8 cellular contexts compared by ENCODE assay signal in genomic region chr9:100598641-100599145, GRCh38. TPM values are rescaled to one million over a fixed set of nuclear protein-coding genes. Genes with fewer than 3 reads are reported as not detected.
DNase-seq lines count a peak whose midpoint lies in the region; ATAC-seq and TF ChIP-seq lines count a peak whose summit lies in the region.

No MANE protein-coding gene starts in this region.

- POLR2A ChIA-PET in CD4-positive, alpha-beta T cell (lab: Charles Lee): interaction anchor here (0.6 to 1.2 kb wide), 2 partner anchors 800 to 1317 kb away, joined by 3 read pairs; partner anchors contain the start of genes MRPL50 and ZNF189

- intact Hi-C loops in CD4-positive, alpha-beta T cell (cut with DNase I, micrococcal nuclease): loop anchor here (5.0 to 10.0 kb wide), 9 partner anchors 171 to 1624 kb away; partner anchors contain the start of genes ALG2 (in 1 of the 2), MSANTD3 (in 1 of the 2), SEC61B (in 1 of the 2) and TEX10 (in 1 of the 2)

- CTCF ChIA-PET in CD4-positive, alpha-beta T cell (lab: Charles Lee): no interaction called here
- CTCF ChIA-PET in activated CD8-positive, alpha-beta memory T cell treated with anti-CD3 and anti-CD28 coated beads, Interleukin-2, amount 10 ng/mL, durations not matched to agents 7 days and 5 days (lab: Charles Lee): interaction anchor here (0.8 to 1.4 kb wide), 4 partner anchors 273 to 1460 kb away, joined by 3 read pairs; no protein-coding TSS in a partner anchor

- H3K4me3 Mint-ChIP-seq in CD4-positive, alpha-beta T cell: peak overlapping the region; percentile 81
- peak overlapping the region; percentile 63 for H3K4me3 Mint-ChIP-seq in activated CD8-positive, alpha-beta memory T cell treated with anti-CD3 and anti-CD28 coated beads, Interleukin-2, amount 10 ng/mL, durations not matched to agents 7 days and 5 days
- H3K4me3 Mint-ChIP-seq in endothelial cell (ENCODE audit: unreplicated experiment) (peak overlapping the region; percentile 75), mesothelial cell of epicardium (peak overlapping the region; percentile 71)

- no peaks in the 10 kb centered on the region for H3K9me3 Mint-ChIP-seq in CD4-positive, alpha-beta T cell
- no peaks in the 10 kb centered on the region for H3K9me3 Mint-ChIP-seq in activated CD8-positive, alpha-beta memory T cell treated with anti-CD3 and anti-CD28 coated beads, Interleukin-2, amount 10 ng/mL, durations not matched to agents 7 days and 5 days (ENCODE audit: low read depth)
- H3K9me3 Mint-ChIP-seq in endothelial cell (ENCODE audit: unreplicated experiment): no peaks in the 10 kb centered on the region
- no peaks in the 10 kb centered on the region for H3K9me3 Mint-ChIP-seq in mesothelial cell of epicardium

- TF ChIP-seq CTCF in CD4-positive, alpha-beta T cell (IDR thresholded peaks at IDR 0.05): no peak
- TF ChIP-seq CTCF in endothelial cell (IDR thresholded peaks at IDR 0.05; ENCODE audit: unreplicated experiment) (no peak), mesothelial cell of epicardium (IDR thresholded peaks at IDR 0.05; ENCODE audit: unreplicated experiment) (no peak)

- no peak overlapping the region for H3K27ac ChIP-seq in CD4-positive, alpha-beta T cell (ENCODE audit: low read depth, low read length)

- H3K9me3 ChIP-seq in CD4-positive, alpha-beta T cell (ENCODE audit: control insufficient read depth, low read length): no peaks in the 10 kb centered on the region

- H3K27ac Mint-ChIP-seq in CD4-positive, alpha-beta T cell: peak overlapping the region; percentile 63
- no peak overlapping the region for H3K27ac Mint-ChIP-seq in activated CD8-positive, alpha-beta memory T cell treated with anti-CD3 and anti-CD28 coated beads, Interleukin-2, amount 10 ng/mL, durations not matched to agents 7 days and 5 days
- H3K27ac Mint-ChIP-seq in endothelial cell (ENCODE audit: unreplicated experiment) (peak overlapping the region; percentile 85), mesothelial cell of epicardium (no peak overlapping the region)

- H3K4me1 Mint-ChIP-seq in CD4-positive, alpha-beta T cell (ENCODE audit: low read depth): peaks cover 33% of the 10 kb centered on the region
- peaks cover 20% of the 10 kb centered on the region for H3K4me1 Mint-ChIP-seq in activated CD8-positive, alpha-beta memory T cell treated with anti-CD3 and anti-CD28 coated beads, Interleukin-2, amount 10 ng/mL, durations not matched to agents 7 days and 5 days
- H3K4me1 Mint-ChIP-seq in endothelial cell (ENCODE audit: unreplicated experiment) (peaks cover 20% of the 10 kb centered on the region), mesothelial cell of epicardium (peaks cover 13% of the 10 kb centered on the region)

- H3K27me3 Mint-ChIP-seq in CD4-positive, alpha-beta T cell: no peaks in the 10 kb centered on the region
- H3K27me3 Mint-ChIP-seq in activated CD8-positive, alpha-beta memory T cell treated with anti-CD3 and anti-CD28 coated beads, Interleukin-2, amount 10 ng/mL, durations not matched to agents 7 days and 5 days: peaks cover 5% of the 10 kb centered on the region
- H3K27me3 Mint-ChIP-seq in endothelial cell (ENCODE audit: unreplicated experiment): peaks cover 5% of the 10 kb centered on the region
- peaks cover 11% of the 10 kb centered on the region for H3K27me3 Mint-ChIP-seq in mesothelial cell of epicardium (ENCODE audit: low read depth)

- no peaks in the 10 kb centered on the region for H3K27me3 ChIP-seq in CD4-positive, alpha-beta T cell (ENCODE audit: control insufficient read depth, insufficient read depth, low read length)

- DNase-seq in CD4-positive, alpha-beta T cell: peak; percentile 66 to 80 (median 72)
- peak; percentile 92 for DNase-seq in NCI-H82 (lab: John Stamatoyannopoulos, UW)
- DNase-seq in activated CD8-positive, alpha-beta memory T cell treated with anti-CD3 and anti-CD28 coated beads, Interleukin-2, amount 10 ng/mL, durations not matched to agents 7 days and 5 days: peak; percentile 80
- peak; percentile 88 for DNase-seq in endothelial cell (ENCODE audit: low spot score)
- peak; percentile 76 to 91 for DNase-seq in mesothelial cell of epicardium (ENCODE audit: low spot score in 2 of 2, unreplicated experiment in 2 of 2)
- DNase-seq in stimulated activated CD8-positive, alpha-beta memory T cell treated with anti-CD3 and anti-CD28 coated beads, Interleukin-15, amount 100 ng/mL, for 48 hours (ENCODE audit: low read depth in 2 of 2): peak; percentile 67 to 68

- H3K36me3 Mint-ChIP-seq in CD4-positive, alpha-beta T cell (ENCODE audit: low read depth): no peaks in the 10 kb centered on the region
- no peaks in the 10 kb centered on the region for H3K36me3 Mint-ChIP-seq in activated CD8-positive, alpha-beta memory T cell treated with anti-CD3 and anti-CD28 coated beads, Interleukin-2, amount 10 ng/mL, durations not matched to agents 7 days and 5 days
- H3K36me3 Mint-ChIP-seq in endothelial cell (ENCODE audit: low read depth, unreplicated experiment) (no peaks in the 10 kb centered on the region), mesothelial cell of epicardium (no peaks in the 10 kb centered on the region)

- peak; percentile 84 for ATAC-seq in CD4-positive, alpha-beta T cell (ENCODE audit: poor library complexity)
- ATAC-seq in GM19438 (IDR thresholded peaks at IDR 0.05; ENCODE audit: low read depth, unreplicated experiment) (peak; percentile 82), HG03558 (IDR thresholded peaks at IDR 0.05; ENCODE audit: extremely low read depth, unreplicated experiment) (peak; percentile 49)
- peak; percentile 86 for ATAC-seq in activated CD8-positive, alpha-beta memory T cell treated with anti-CD3 and anti-CD28 coated beads, Interleukin-2, amount 10 ng/mL, durations not matched to agents 7 days and 5 days

RNA-seq across cellular contexts. Expression of gene CAVIN4, which starts 20.8 kb away (rescaled TPM):
- under 1 TPM in 1 of 2 experiments, not detected in 1; 0.08 TPM for total RNA-seq in CD4-positive, alpha-beta T cell
- total RNA-seq in activated CD8-positive, alpha-beta memory T cell treated with anti-CD3 and anti-CD28 coated beads, Interleukin-2, amount 10 ng/mL, durations not matched to agents 7 days and 5 days: under 1 TPM; 0.29 to 0.33 TPM
- total RNA-seq in endothelial cell (ENCODE audit: unreplicated experiment) (7.4 TPM), mesothelial cell of epicardium (4.3 to 4.9 TPM (median 4.8 TPM) in 3 replicates)

Comparison
In these comparisons a context has a peak if more than half of its experiments do, and no peak if none do; other contexts are left out.
1. H3K27ac Mint-ChIP-seq: peak in CD4-positive, alpha-beta T cell (single experiment) and endothelial cell (single experiment); none in activated CD8-positive, alpha-beta memory T cell treated with anti-CD3 and anti-CD28 coated beads, Interleukin-2, amount 10 ng/mL, durations not matched to agents 7 days and 5 days (single experiment) and mesothelial cell of epicardium (single experiment).
2. Peak in every context shown above with its lines, with median percentiles within 50 percentile points of each other: ATAC-seq, DNase-seq and H3K4me3 Mint-ChIP-seq.